ENCODE assay signal across 19 cellular contexts in the genomic region with DNA sequence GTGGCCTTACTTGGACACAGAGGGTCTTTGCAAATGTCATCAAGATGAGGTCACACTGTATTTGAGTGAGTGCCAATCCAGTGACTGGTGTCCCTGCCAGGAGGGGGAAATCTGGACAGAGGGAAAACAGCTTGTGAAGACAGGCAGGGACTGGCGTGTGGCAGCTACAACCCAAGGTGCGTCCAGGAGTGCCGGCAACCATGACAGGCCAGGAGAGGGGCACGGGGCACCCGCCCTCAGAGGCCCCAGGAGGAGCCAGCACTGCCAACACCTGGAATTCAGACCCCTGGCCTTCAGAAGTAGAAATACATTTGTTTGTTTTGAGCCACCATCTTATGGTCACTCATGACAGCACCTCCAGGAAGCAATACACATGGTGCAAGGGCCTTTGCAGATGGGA.
"Had no signal": no experiment of that assay in that cellular context is flagged by ENCODE, and none has a peak within 500 bp of the region (broad histone marks: within the 10 kb centered on the region; RNA-seq: fewer than 3 reads in every experiment).

No MANE protein-coding gene starts in this region.

- H3K4me1 ChIP-seq: colonic mucosa, foreskin keratinocyte, transverse colon had no signal

- DNase-seq: cerebellar nuclear complex; colonic mucosa; dermis blood vessel endothelial cell; foreskin keratinocyte; heart left ventricle; hippocampal formation; left colon; left ventricle myocardium superior; mesendoderm; naive B cell; stimulated activated CD4-positive, alpha-beta T cell treated with anti-CD3 and anti-CD28 coated beads, Interleukin-4, amount 100 ng/mL, for 1 hour; stomach; substantia nigra; transverse colon had no signal

- H3K27me3 ChIP-seq: colonic mucosa, foreskin keratinocyte, neutrophil, stomach, transverse colon had no signal

- H3K4me1 Mint-ChIP-seq: nephron had no signal

- H3K27ac Mint-ChIP-seq: nephron; stimulated activated memory B cell treated with anti-CD40 and anti-IgM and Interleukin-4, amounts not matched to agents 10 μg/mL and 1 μg/mL and 100 μg/mL, for 72 hours had no signal

- ATAC-seq: foreskin keratinocyte; heart left ventricle; left colon; left ventricle myocardium superior; stimulated activated memory B cell treated with anti-CD40 and anti-IgM and Interleukin-4, amounts not matched to agents 10 μg/mL and 1 μg/mL and 100 μg/mL, for 72 hours had no signal

- H3K27me3 Mint-ChIP-seq: stimulated activated memory B cell treated with anti-CD40 and anti-IgM and Interleukin-4, amounts not matched to agents 10 μg/mL and 1 μg/mL and 100 μg/mL, for 72 hours had no signal

- H3K27ac ChIP-seq: colonic mucosa, foreskin keratinocyte, heart left ventricle, neutrophil, stomach, thoracic aorta, transverse colon had no signal

- H3K9me3 Mint-ChIP-seq: nephron; stimulated activated memory B cell treated with anti-CD40 and anti-IgM and Interleukin-4, amounts not matched to agents 10 μg/mL and 1 μg/mL and 100 μg/mL, for 72 hours had no signal

- H3K9me3 ChIP-seq: colonic mucosa, heart left ventricle, neutrophil, stomach, thoracic aorta, transverse colon had no signal

- H3K4me2 ChIP-seq: smooth muscle cell had no signal

- H3K36me3 Mint-ChIP-seq: naive B cell; stimulated activated memory B cell treated with anti-CD40 and anti-IgM and Interleukin-4, amounts not matched to agents 10 μg/mL and 1 μg/mL and 100 μg/mL, for 72 hours had no signal

- H3K4me3 ChIP-seq: colonic mucosa, heart left ventricle, smooth muscle cell, stomach, thoracic aorta, transverse colon had no signal

- H3K4me3 Mint-ChIP-seq: nephron; stimulated activated memory B cell treated with anti-CD40 and anti-IgM and Interleukin-4, amounts not matched to agents 10 μg/mL and 1 μg/mL and 100 μg/mL, for 72 hours had no signal

- H3K36me3 ChIP-seq: colonic mucosa, heart left ventricle, neutrophil, stomach, thoracic aorta, transverse colon had no signal
